ENCODE assay signal across 8 cellular contexts in the genomic region with DNA sequence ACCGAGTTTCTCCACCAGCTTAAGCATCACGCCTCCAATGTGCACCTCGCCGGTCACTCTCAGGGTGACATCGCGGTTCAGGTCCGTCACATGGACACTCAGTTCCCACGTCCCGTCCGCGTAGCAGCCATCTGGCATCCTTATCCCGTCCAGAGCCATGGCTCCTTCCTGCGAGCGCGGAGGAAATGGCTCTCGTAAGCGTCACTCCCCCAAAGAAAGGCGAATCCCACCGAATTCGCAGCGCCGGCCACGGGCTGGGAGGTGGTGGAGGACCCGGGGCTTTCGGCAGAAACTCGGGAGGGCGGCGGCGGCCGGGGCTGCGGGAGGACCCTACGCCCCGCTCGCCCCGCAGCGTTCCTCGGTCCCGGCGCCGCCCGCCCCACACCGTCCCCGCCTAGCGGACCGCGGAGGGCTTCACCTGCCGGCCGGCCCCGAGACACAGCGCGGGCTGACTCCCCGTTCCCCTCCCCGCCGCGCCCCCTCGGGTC. TPM values are rescaled to one million over a fixed set of nuclear protein-coding genes. Genes with fewer than 3 reads are reported as not detected.
DNase-seq lines count a peak whose midpoint lies in the region; ATAC-seq and TF ChIP-seq lines count a peak whose summit lies in the region.

No MANE protein-coding gene starts in this region.

- POLR2A ChIA-PET in AG04449 (lab: Yijun Ruan, JAX) = interaction anchor here (1.0 kb wide), 2 partner anchors 13 to 61 kb away, joined by 3 to 5 read pairs; no protein-coding TSS in a partner anchor
- POLR2A ChIA-PET in activated CD4-positive, alpha-beta memory T cell treated with anti-CD3 and anti-CD28 coated beads, Interleukin-2, amount 10 ng/mL, durations not matched to agents 7 days and 5 days (lab: Charles Lee) = interaction anchor here (1.5 kb wide), 1 partner anchor 8 kb away, joined by 4 read pairs; no protein-coding TSS in a partner anchor

- ATAC-seq in GM19025 (IDR thresholded peaks at IDR 0.05; ENCODE audit: low read depth, unreplicated experiment) (peak; percentile 39), GM18870 (IDR thresholded peaks at IDR 0.05; ENCODE audit: unreplicated experiment) (no peak)

- WGBS in thymus = under 1% methylated on average over 56 of the region's 56 CpGs

- no peak for DNase-seq in AG04449 (ENCODE audit: low read depth, low spot score)
- no peak for DNase-seq in LNCaP clone FGC (ENCODE audit: low read depth)
- no peak for DNase-seq in activated CD4-positive, alpha-beta memory T cell treated with anti-CD3 and anti-CD28 coated beads, Interleukin-2, amount 10 ng/mL, durations not matched to agents 7 days and 5 days
- DNase-seq in epithelial cell of esophagus (ENCODE audit: low read depth) = peak; percentile 39
- peak; percentile 69 for DNase-seq in midbrain (lab: John Stamatoyannopoulos, UW)

- peaks cover 51% of the 10 kb centered on the region for H3K27me3 ChIP-seq in thymus (ENCODE audit: control insufficient read depth, insufficient read depth)

- no peak for TF ChIP-seq CTCF in AG04449 (IDR thresholded peaks at IDR 0.05; ENCODE audit: insufficient read depth, low read length, missing control alignments)
- no peak for TF ChIP-seq CTCF in LNCaP clone FGC (IDR thresholded peaks at IDR 0.05; ENCODE audit: control insufficient read depth, extremely low read depth, insufficient read depth)
- no peak for TF ChIP-seq CTCF in epithelial cell of esophagus (IDR thresholded peaks at IDR 0.05; ENCODE audit: insufficient read depth, low read depth, low read length, missing control alignments)

- H3K4me3 Mint-ChIP-seq in activated CD4-positive, alpha-beta memory T cell treated with anti-CD3 and anti-CD28 coated beads, Interleukin-2, amount 10 ng/mL, durations not matched to agents 7 days and 5 days = peak overlapping the region; percentile 77

- H3K36me3 Mint-ChIP-seq in activated CD4-positive, alpha-beta memory T cell treated with anti-CD3 and anti-CD28 coated beads, Interleukin-2, amount 10 ng/mL, durations not matched to agents 7 days and 5 days (ENCODE audit: low read depth) = no peaks in the 10 kb centered on the region

- no peaks in the 10 kb centered on the region for H3K9me3 Mint-ChIP-seq in activated CD4-positive, alpha-beta memory T cell treated with anti-CD3 and anti-CD28 coated beads, Interleukin-2, amount 10 ng/mL, durations not matched to agents 7 days and 5 days

- peak overlapping the region; percentile 80 for H3K27ac ChIP-seq in thymus (ENCODE audit: low read depth)

- no peaks in the 10 kb centered on the region for H3K9me3 ChIP-seq in thymus (ENCODE audit: control insufficient read depth)

- peaks cover 5% of the 10 kb centered on the region for H3K4me1 ChIP-seq in thymus (ENCODE audit: control insufficient read depth, insufficient read depth, low read length)

- peak overlapping the region; percentile 99 for H3K4me3 ChIP-seq in AG04449 (ENCODE audit: low read depth, low read length)
- peak overlapping the region; percentile 60 for H3K4me3 ChIP-seq in LNCaP clone FGC (ENCODE audit: low read depth, low read length)
- H3K4me3 ChIP-seq in epithelial cell of esophagus (ENCODE audit: low read length) = peak overlapping the region; percentile 72
- H3K4me3 ChIP-seq in thymus (ENCODE audit: low read length) = peak overlapping the region; percentile 69

- H3K27me3 Mint-ChIP-seq in activated CD4-positive, alpha-beta memory T cell treated with anti-CD3 and anti-CD28 coated beads, Interleukin-2, amount 10 ng/mL, durations not matched to agents 7 days and 5 days = peaks cover 61% of the 10 kb centered on the region

- peaks cover 20% of the 10 kb centered on the region for H3K4me1 Mint-ChIP-seq in activated CD4-positive, alpha-beta memory T cell treated with anti-CD3 and anti-CD28 coated beads, Interleukin-2, amount 10 ng/mL, durations not matched to agents 7 days and 5 days

- no peaks in the 10 kb centered on the region for H3K36me3 ChIP-seq in thymus (ENCODE audit: control insufficient read depth, insufficient read depth)

- no peak overlapping the region for H3K27ac Mint-ChIP-seq in activated CD4-positive, alpha-beta memory T cell treated with anti-CD3 and anti-CD28 coated beads, Interleukin-2, amount 10 ng/mL, durations not matched to agents 7 days and 5 days

- CTCF ChIA-PET in AG04449 (lab: Yijun Ruan, JAX) = no interaction called here
- CTCF ChIA-PET in activated CD4-positive, alpha-beta memory T cell treated with anti-CD3 and anti-CD28 coated beads, Interleukin-2, amount 10 ng/mL, durations not matched to agents 7 days and 5 days (lab: Charles Lee) = no interaction called here

RNA-seq across cellular contexts. Expression of gene FERMT2, which starts 0.4 kb away (rescaled TPM):
- 1 to 10 TPM; 1.8 to 2.8 TPM for total RNA-seq in activated CD4-positive, alpha-beta memory T cell treated with anti-CD3 and anti-CD28 coated beads, Interleukin-2, amount 10 ng/mL, durations not matched to agents 7 days and 5 days
- polyA plus RNA-seq in thymus = 21.2 TPM

Comparison
In these comparisons a context has a peak if more than half of its experiments do, and no peak if none do; other contexts are left out.
1. DNase-seq: peak in epithelial cell of esophagus (single experiment) and midbrain (single experiment); none in AG04449 (single experiment), LNCaP clone FGC (single experiment) and activated CD4-positive, alpha-beta memory T cell treated with anti-CD3 and anti-CD28 coated beads, Interleukin-2, amount 10 ng/mL, durations not matched to agents 7 days and 5 days (single experiment).
2. Peak in every context shown above with its lines, with median percentiles within 50 percentile points of each other: H3K4me3 ChIP-seq.